1 cellular context compared by ENCODE assay signal in genomic region chr16:1964506-1965471, GRCh38.
TF ChIP-seq lines count a peak whose summit lies in the region.

Gene RPS2 (minus strand): TSS chr16:1964826. CDS start chr16:1964625, 201 bp downstream.

TF ChIP-seq in K562, 482 proteins besides CTCF, POLR2A, EP300 and RAD21 (continued from another document and continues in another):
- TF ChIP-seq PRDM10 (IDR thresholded peaks at IDR 0.05; ENCODE audit: partially characterized antibody) (no peak), MCM7 (IDR thresholded peaks at IDR 0.05) (no peak), HNRNPK (IDR thresholded peaks at IDR 0.05; ENCODE audit: low read depth, low read length, poor library complexity, severe bottlenecking) (no peak), FOXP1 (CRISPR knock-in tag; IDR thresholded peaks at IDR 0.05) (peak; percentile 86; the same call in 1 of the 2 replicates), BRF1 (IDR thresholded peaks at IDR 0.05; ENCODE audit: borderline replicate concordance, extremely low read depth, insufficient read length) (no peak), MCM2 (IDR thresholded peaks at IDR 0.05; ENCODE audit: low read depth) (no peak), TCF15 (CRISPR knock-in tag; IDR thresholded peaks at IDR 0.05) (no peak), PRPF4 (IDR thresholded peaks at IDR 0.05; ENCODE audit: insufficient read depth, low read depth, low read length, poor library complexity, severe bottlenecking) (peak; percentile 96), ZNF639 (CRISPR knock-in tag; conservative IDR thresholded peaks at IDR 0.05 in 1 of 2, IDR thresholded peaks at IDR 0.05 in 1 of 2) (peak in 1 of 2 experiments; percentile 95; a peak in 2 of 4 replicates), ZBTB11 (CRISPR knock-in tag; IDR thresholded peaks at IDR 0.05) (peak in 1 of 3 experiments; percentile 57; a peak in 1 of 6 replicates), E2F5 (CRISPR knock-in tag; IDR thresholded peaks at IDR 0.05) (no peak), RBBP5 (IDR thresholded peaks at IDR 0.05; ENCODE audit: borderline replicate concordance, insufficient read depth, low read length, poor library complexity, severe bottlenecking) (peak; percentile 99), KLF13 (tag; IDR thresholded peaks at IDR 0.05; ENCODE audit: borderline replicate concordance, low read depth) (peak; percentile 70; the same call in 1 of the 2 replicates), SMAD2 (IDR thresholded peaks at IDR 0.05; ENCODE audit: low read depth, low read length) (no peak), MEF2D (tag; conservative IDR thresholded peaks at IDR 0.05; ENCODE audit: low read depth) (no peak), HOXB6 (CRISPR knock-in tag; IDR thresholded peaks at IDR 0.05; ENCODE audit: borderline replicate concordance) (no peak), LCOR (CRISPR knock-in tag; IDR thresholded peaks at IDR 0.05) (peak; percentile 61; the same call in 1 of the 2 replicates), GMEB1 (CRISPR knock-in tag; IDR thresholded peaks at IDR 0.05) (0 out of 2 replicates have a peak, but pooled peaks have one; percentile 2), FOXO4 (CRISPR knock-in tag; IDR thresholded peaks at IDR 0.05) (peak; percentile 54; the same call in 1 of the 2 replicates), ZNF407 (IDR thresholded peaks at IDR 0.05; ENCODE audit: low read depth) (no peak), CREB3L1 (IDR thresholded peaks at IDR 0.05; ENCODE audit: borderline replicate concordance, low read depth) (peak; percentile 80), CAMTA2 (CRISPR knock-in tag; conservative IDR thresholded peaks at IDR 0.05) (no peak), ZBTB49 (CRISPR knock-in tag; IDR thresholded peaks at IDR 0.05; ENCODE audit: borderline replicate concordance) (peak; percentile 84; the same call in 1 of the 2 replicates)
